ENCODE assay signal across 1 cellular context in the genomic region with DNA sequence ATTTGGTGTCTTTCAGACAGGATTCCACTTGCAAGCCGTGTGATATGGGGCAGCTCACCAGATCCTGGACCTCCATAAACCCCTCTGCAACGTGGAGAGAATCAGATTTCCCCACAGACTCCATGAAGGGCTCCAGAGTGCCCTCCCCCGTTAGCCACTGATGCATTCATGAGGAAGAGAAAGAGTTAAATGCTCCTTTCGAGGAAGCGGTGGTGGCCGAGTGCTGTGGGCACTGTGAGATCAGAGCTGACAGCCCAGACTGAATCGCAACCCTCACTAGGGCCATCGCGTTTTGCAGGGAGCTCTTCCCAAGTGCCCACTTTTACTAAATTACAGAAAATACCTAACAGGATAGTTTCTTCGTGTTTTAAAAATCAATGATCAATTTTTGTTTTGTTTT.
TF ChIP-seq lines count a peak whose summit lies in the region.

No MANE protein-coding gene starts in this region.

TF ChIP-seq in GM23338, 12 proteins besides CTCF, POLR2A, EP300 and RAD21:
- TF ChIP-seq ZNF462 (CRISPR knock-in tag; IDR thresholded peaks at IDR 0.05) (no peak), NANOG (IDR thresholded peaks at IDR 0.05; ENCODE audit: borderline replicate concordance) (no peak), EZH2 (IDR thresholded peaks at IDR 0.05; ENCODE audit: low read depth, unreplicated experiment) (no peak), ZNF114 (CRISPR knock-in tag; IDR thresholded peaks at IDR 0.05) (no peak), CREB1 (CRISPR knock-in tag; IDR thresholded peaks at IDR 0.05; ENCODE audit: low read depth) (no peak), ZNF331 (CRISPR knock-in tag; IDR thresholded peaks at IDR 0.05; ENCODE audit: low read depth) (no peak), STAT1 (IDR thresholded peaks at IDR 0.05; ENCODE audit: unreplicated experiment) (no peak), POLR2AphosphoS5 (IDR thresholded peaks at IDR 0.05; ENCODE audit: low read depth) (no peak), EZH2phosphoT487 (IDR thresholded peaks at IDR 0.05; ENCODE audit: unreplicated experiment) (no peak), JUNB (IDR thresholded peaks at IDR 0.05; ENCODE audit: unreplicated experiment) (no peak), ETS1 (IDR thresholded peaks at IDR 0.05) (no peak)
- TF ChIP-seq, protein P1, sequence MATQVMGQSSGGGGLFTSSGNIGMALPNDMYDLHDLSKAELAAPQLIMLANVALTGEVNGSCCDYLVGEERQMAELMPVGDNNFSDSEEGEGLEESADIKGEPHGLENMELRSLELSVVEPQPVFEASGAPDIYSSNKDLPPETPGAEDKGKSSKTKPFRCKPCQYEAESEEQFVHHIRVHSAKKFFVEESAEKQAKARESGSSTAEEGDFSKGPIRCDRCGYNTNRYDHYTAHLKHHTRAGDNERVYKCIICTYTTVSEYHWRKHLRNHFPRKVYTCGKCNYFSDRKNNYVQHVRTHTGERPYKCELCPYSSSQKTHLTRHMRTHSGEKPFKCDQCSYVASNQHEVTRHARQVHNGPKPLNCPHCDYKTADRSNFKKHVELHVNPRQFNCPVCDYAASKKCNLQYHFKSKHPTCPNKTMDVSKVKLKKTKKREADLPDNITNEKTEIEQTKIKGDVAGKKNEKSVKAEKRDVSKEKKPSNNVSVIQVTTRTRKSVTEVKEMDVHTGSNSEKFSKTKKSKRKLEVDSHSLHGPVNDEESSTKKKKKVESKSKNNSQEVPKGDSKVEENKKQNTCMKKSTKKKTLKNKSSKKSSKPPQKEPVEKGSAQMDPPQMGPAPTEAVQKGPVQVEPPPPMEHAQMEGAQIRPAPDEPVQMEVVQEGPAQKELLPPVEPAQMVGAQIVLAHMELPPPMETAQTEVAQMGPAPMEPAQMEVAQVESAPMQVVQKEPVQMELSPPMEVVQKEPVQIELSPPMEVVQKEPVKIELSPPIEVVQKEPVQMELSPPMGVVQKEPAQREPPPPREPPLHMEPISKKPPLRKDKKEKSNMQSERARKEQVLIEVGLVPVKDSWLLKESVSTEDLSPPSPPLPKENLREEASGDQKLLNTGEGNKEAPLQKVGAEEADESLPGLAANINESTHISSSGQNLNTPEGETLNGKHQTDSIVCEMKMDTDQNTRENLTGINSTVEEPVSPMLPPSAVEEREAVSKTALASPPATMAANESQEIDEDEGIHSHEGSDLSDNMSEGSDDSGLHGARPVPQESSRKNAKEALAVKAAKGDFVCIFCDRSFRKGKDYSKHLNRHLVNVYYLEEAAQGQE (IDR thresholded peaks at IDR 0.05; ENCODE audit: unreplicated experiment): no peak
